In genomic region chr19:45640849-45641273, GRCh38 we compare ENCODE assay signal across 8 cellular contexts. TPM values are rescaled to one million over a fixed set of nuclear protein-coding genes. Genes with fewer than 3 reads are reported as not detected.
DNase-seq lines count a peak whose midpoint lies in the region; ATAC-seq and TF ChIP-seq lines count a peak whose summit lies in the region.

No MANE protein-coding gene starts in this region.

- H3K27me3 ChIP-seq in Peyer's patch (peaks cover 0 to 8% of the 10 kb centered on the region in 2 donors), neutrophil (peaks cover 28% of the 10 kb centered on the region)

- ATAC-seq in HG03159 (IDR thresholded peaks at IDR 0.05; ENCODE audit: unreplicated experiment) = no peak

- TF ChIP-seq CTCF in Peyer's patch (IDR thresholded peaks at IDR 0.05) (no peak), coronary artery (IDR thresholded peaks at IDR 0.05) (no peak), neutrophil (IDR thresholded peaks at IDR 0.05) (no peak), foreskin fibroblast (IDR thresholded peaks at IDR 0.05; ENCODE audit: low read depth, low read length) (no peak)

- no peak for TF ChIP-seq POLR2A in Peyer's patch (IDR thresholded peaks at IDR 0.05)

- H3K36me3 ChIP-seq in Peyer's patch (no peaks in the 10 kb centered on the region), neutrophil (no peaks in the 10 kb centered on the region)

- peak overlapping the region; percentile 33 to 47 (median 44) for H3K4me3 ChIP-seq in Peyer's patch
- H3K4me3 ChIP-seq in coronary artery = peak overlapping the region; percentile 59
- H3K4me3 ChIP-seq in neutrophil (ENCODE audit: low read depth in 1 of 2, low read length in 1 of 2) = peak overlapping the region; percentile 59 to 64
- peak overlapping the region in 1 of 2 donors; percentile 37 for H3K4me3 ChIP-seq in foreskin fibroblast (ENCODE audit: low read depth in 1 of 2, low read length in 2 of 2)

- H3K9me3 ChIP-seq in Peyer's patch = no peaks in the 10 kb centered on the region
- H3K9me3 ChIP-seq in neutrophil = no peaks in the 10 kb centered on the region

- in situ Hi-C loops in Caki2 (cut with HindIII; ENCODE audit: low pct_unique_long_range_greater_than_20kb, low sequenced_read_pairs) = no loop called here

- H3K4me1 ChIP-seq in Peyer's patch (peaks cover 0 to 49% (median 18%) of the 10 kb centered on the region in 4 donors), neutrophil (ENCODE audit: control insufficient read depth in 1 of 2, insufficient read depth in 1 of 2, low read depth in 1 of 2, low read length in 1 of 2) (peaks cover 48 to 56% of the 10 kb centered on the region in 2 experiments)

- DNase-seq in Caki2 (ENCODE audit: low read depth) (peak; percentile 96), Peyer's patch (peak; percentile 31 to 65 (median 63)), coronary artery (ENCODE audit: low spot score) (no peak), NCI-H1105 treated with DMSO at 0.1 percent for 48 hours (lab: John Stamatoyannopoulos, UW) (no peak), foreskin fibroblast (no peak), SHP77 treated with DMSO at 0.1 percent for 48 hours (lab: John Stamatoyannopoulos, UW) (no peak)

- H3K27ac ChIP-seq in Peyer's patch = peak overlapping the region; percentile 75 to 89 (median 86)
- peak overlapping the region in 1 of 2 donors; percentile 81 for H3K27ac ChIP-seq in coronary artery
- H3K27ac ChIP-seq in neutrophil = peak overlapping the region; percentile 83

RNA-seq across cellular contexts. Expression of gene EML2, which starts 1.7 kb away (rescaled TPM):
- total RNA-seq in Caki2 (2014; rRNA removed; shearing (Covaris generic); ENCODE audit: low replicate concordance) = 36.2 and 59.8 TPM in 2 replicates
- total RNA-seq in Peyer's patch = 10 to 100 TPM; 17.5 to 60.2 (median 46.9) TPM

RNA-seq across cellular contexts. Expression of gene GIPR, which starts 27.2 kb away (rescaled TPM):
- total RNA-seq in Caki2 (2014; rRNA removed; shearing (Covaris generic); ENCODE audit: low replicate concordance) = 0.44 TPM in 1 of 2 replicates, not detected in the other
- 1 to 10 TPM in 3 of 4 donors, not detected in 1; 4.6 to 6.0 (median 5.6) TPM for total RNA-seq in Peyer's patch

RNA-seq across cellular contexts. Expression of gene GPR4, which starts 38.8 kb away (rescaled TPM):
- not detected in 2 replicates for total RNA-seq in Caki2 (2014; rRNA removed; shearing (Covaris generic); ENCODE audit: low replicate concordance)
- 1 to 10 TPM in 2 of 4 donors, under 1 TPM in 2; 0.18 to 3.4 (median 1.7) TPM for total RNA-seq in Peyer's patch

RNA-seq across cellular contexts. Expression of gene SNRPD2, which starts 50.9 kb away (rescaled TPM):
- 578 and 718 TPM in 2 replicates for total RNA-seq in Caki2 (2014; rRNA removed; shearing (Covaris generic); ENCODE audit: low replicate concordance)
- 10 to 100 TPM; 47.3 to 86.2 (median 67.3) TPM for total RNA-seq in Peyer's patch

RNA-seq across cellular contexts. Expression of gene QPCTL, which starts 51.6 kb away (rescaled TPM):
- 31.2 and 35.6 TPM in 2 replicates for total RNA-seq in Caki2 (2014; rRNA removed; shearing (Covaris generic); ENCODE audit: low replicate concordance)
- 10 to 100 TPM in 1 of 4 donors, 1 to 10 TPM in 3; 6.1 to 11.6 (median 7.4) TPM for total RNA-seq in Peyer's patch

Comparison
In these comparisons a context has a peak if more than half of its experiments do, and no peak if none do; other contexts are left out.
1. DNase-seq: peak in Caki2 (single experiment) and Peyer's patch (3 of 3); none in coronary artery (single experiment), NCI-H1105 treated with DMSO at 0.1 percent for 48 hours (single experiment), foreskin fibroblast (0 of 2) and SHP77 treated with DMSO at 0.1 percent for 48 hours (single experiment).